8 cellular contexts compared by ENCODE assay signal in genomic region chr10:8444630-8445029, GRCh38.
DNase-seq lines count a peak whose midpoint lies in the region; ATAC-seq and TF ChIP-seq lines count a peak whose summit lies in the region.

No MANE protein-coding gene starts in this region.

- no peaks in the 10 kb centered on the region for H3K9me3 ChIP-seq in heart left ventricle
- H3K9me3 ChIP-seq in transverse colon = no peaks in the 10 kb centered on the region

- H3K4me3 ChIP-seq in heart left ventricle (no peak overlapping the region), transverse colon (no peak overlapping the region)

- no peaks in the 10 kb centered on the region for H3K36me3 ChIP-seq in heart left ventricle
- no peaks in the 10 kb centered on the region for H3K36me3 ChIP-seq in transverse colon

- peak in 6 of 12 donors; percentile 6 to 34 (median 12) for TF ChIP-seq CTCF in heart left ventricle (IDR thresholded peaks at IDR 0.05)
- no peak for TF ChIP-seq CTCF in transverse colon (IDR thresholded peaks at IDR 0.05)
- no peak for TF ChIP-seq CTCF in chondrocyte (IDR thresholded peaks at IDR 0.05)
- TF ChIP-seq CTCF in mesothelial cell of epicardium (IDR thresholded peaks at IDR 0.05; ENCODE audit: unreplicated experiment) = no peak

- in situ Hi-C loops in transverse colon (cut with MboI; ENCODE audit: low pct_ligation_motif_present in 1 of 4, low pct_unique_long_range_greater_than_20kb in 1 of 4, low sequenced_read_pairs in 3 of 4) = no loop called here

- TF ChIP-seq EP300 in transverse colon (IDR thresholded peaks at IDR 0.05; ENCODE audit: low read depth) = no peak

- intact Hi-C loops in left ventricle myocardium superior (cut with micrococcal nuclease) = no loop called here
- intact Hi-C loops in heart left ventricle (cut with DNase I) = loop anchor here in 1 of 10 donors (10.0 kb wide), 1 partner anchor 390 kb away; the partner anchor contains the start of gene GATA3
- intact Hi-C loops in transverse colon (cut with DNase I; ENCODE audit: low total_unique reads) = no loop called here

- no peaks in the 10 kb centered on the region for H3K9me3 Mint-ChIP-seq in immature natural killer cell
- no peaks in the 10 kb centered on the region for H3K9me3 Mint-ChIP-seq in chondrocyte (ENCODE audit: low read depth)
- no peaks in the 10 kb centered on the region for H3K9me3 Mint-ChIP-seq in mesothelial cell of epicardium

- TF ChIP-seq POLR2A in heart left ventricle (IDR thresholded peaks at IDR 0.05) (no peak), transverse colon (IDR thresholded peaks at IDR 0.05) (no peak)

- no peak overlapping the region for H3K27ac Mint-ChIP-seq in immature natural killer cell
- no peak overlapping the region for H3K27ac Mint-ChIP-seq in chondrocyte (ENCODE audit: unreplicated experiment)
- no peak overlapping the region for H3K27ac Mint-ChIP-seq in mesothelial cell of epicardium

- no peak overlapping the region for H3K27ac ChIP-seq in heart left ventricle
- H3K27ac ChIP-seq in transverse colon = no peak overlapping the region

- H3K27me3 ChIP-seq in heart left ventricle = peaks cover 0 to 41% (median 5%) of the 10 kb centered on the region in 9 donors
- H3K27me3 ChIP-seq in transverse colon = peaks cover 5% of the 10 kb centered on the region

- DNase-seq in left ventricle myocardium superior = no peak
- DNase-seq in heart left ventricle = no peak
- peak; percentile 17 to 19 for DNase-seq in activated CD8-positive, alpha-beta memory T cell treated with anti-CD3 and anti-CD28 coated beads for 4 hours (ENCODE audit: low read depth in 2 of 2)
- DNase-seq in immature natural killer cell = peak; percentile 14 to 45 (median 43)
- peak; percentile 8 for DNase-seq in transverse colon
- no peak for DNase-seq in chondrocyte (ENCODE audit: low spot score)
- no peak for DNase-seq in mesothelial cell of epicardium (ENCODE audit: low spot score in 2 of 2, unreplicated experiment in 2 of 2)
- DNase-seq in foreskin melanocyte = no peak

- ATAC-seq in left ventricle myocardium superior = peak; percentile 18
- ATAC-seq in heart left ventricle = no peak

- H3K4me1 ChIP-seq in heart left ventricle (no peaks in the 10 kb centered on the region), transverse colon (no peaks in the 10 kb centered on the region)

- no peaks in the 10 kb centered on the region for H3K36me3 Mint-ChIP-seq in immature natural killer cell
- no peaks in the 10 kb centered on the region for H3K36me3 Mint-ChIP-seq in chondrocyte (ENCODE audit: low read depth)
- H3K36me3 Mint-ChIP-seq in mesothelial cell of epicardium = no peaks in the 10 kb centered on the region

- H3K27me3 Mint-ChIP-seq in immature natural killer cell (ENCODE audit: low read depth in 3 of 3) = peaks cover 2 to 7% (median 2%) of the 10 kb centered on the region in 3 donors
- no peaks in the 10 kb centered on the region for H3K27me3 Mint-ChIP-seq in chondrocyte (ENCODE audit: low read depth)
- peaks cover 27% of the 10 kb centered on the region for H3K27me3 Mint-ChIP-seq in mesothelial cell of epicardium (ENCODE audit: low read depth)

- WGBS in heart left ventricle, 4 donors = 23 to 31% (median 27%) methylated on average over 7 of the region's 7 CpGs
- WGBS in transverse colon (ENCODE audit: low coverage in 1 of 2), 2 donors = 22 to 26% methylated on average over 4 to 7 of the region's 7 CpGs

- peaks cover 0 to 6% of the 10 kb centered on the region in 2 donors for H3K4me1 Mint-ChIP-seq in immature natural killer cell
- no peaks in the 10 kb centered on the region for H3K4me1 Mint-ChIP-seq in chondrocyte (ENCODE audit: low read depth)
- H3K4me1 Mint-ChIP-seq in mesothelial cell of epicardium = no peaks in the 10 kb centered on the region

- H3K4me3 Mint-ChIP-seq in immature natural killer cell (no peak overlapping the region), chondrocyte (ENCODE audit: unreplicated experiment) (no peak overlapping the region), mesothelial cell of epicardium (no peak overlapping the region)

Comparison
In these comparisons a context has a peak if more than half of its experiments do, and no peak if none do; other contexts are left out.
1. DNase-seq: peak in activated CD8-positive, alpha-beta memory T cell treated with anti-CD3 and anti-CD28 coated beads for 4 hours (2 of 2), immature natural killer cell (3 of 3) and transverse colon (single experiment); none in left ventricle myocardium superior (single experiment), heart left ventricle (0 of 5), chondrocyte (single experiment), mesothelial cell of epicardium (0 of 2) and foreskin melanocyte (single experiment).